In the genomic region with DNA sequence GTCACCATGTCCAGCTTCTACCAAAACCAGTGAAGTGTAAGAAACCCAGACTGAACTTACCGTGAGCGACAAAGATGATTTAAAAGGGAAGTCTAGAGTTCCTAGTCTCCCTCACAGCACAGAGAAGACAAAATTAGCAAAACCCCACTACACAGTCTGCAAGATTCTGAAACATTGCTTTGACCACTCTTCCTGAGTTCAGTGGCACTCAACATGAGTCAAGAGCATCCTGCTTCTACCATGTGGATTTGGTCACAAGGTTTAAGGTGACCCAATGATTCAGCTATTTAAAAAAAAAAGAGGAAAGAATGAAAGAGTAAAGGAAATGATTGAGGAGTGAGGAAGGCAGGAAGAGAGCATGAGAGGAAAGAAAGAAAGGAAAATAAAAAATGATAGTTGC, we compare ENCODE assay signal across 17 cellular contexts. TPM values are rescaled to one million over a fixed set of nuclear protein-coding genes. Genes with fewer than 3 reads are reported as not detected.
DNase-seq lines count a peak whose midpoint lies in the region; ATAC-seq and TF ChIP-seq lines count a peak whose summit lies in the region.
"Had no signal": no experiment of that assay in that cellular context is flagged by ENCODE, and none has a peak within 500 bp of the region (broad histone marks: within the 10 kb centered on the region; RNA-seq: fewer than 3 reads in every experiment).

No MANE protein-coding gene starts in this region.

- peak overlapping the region; percentile 75 to 85 for H3K27ac Mint-ChIP-seq in activated naive CD4-positive, alpha-beta T cell treated with anti-CD3 and anti-CD28 coated beads, Interleukin-2, amount 50 U/mL, for 72 hours
- H3K27ac Mint-ChIP-seq: stimulated activated memory B cell treated with anti-CD40 and anti-IgM and Interleukin-4, amounts not matched to agents 10 μg/mL and 1 μg/mL and 100 μg/mL, for 72 hours had no signal

- no peaks in the 10 kb centered on the region for H3K27me3 ChIP-seq in ACC112 (ENCODE audit: insufficient read depth, low read length)
- H3K27me3 ChIP-seq in DOHH2 (ENCODE audit: control insufficient read depth, low read length), result no peaks in the 10 kb centered on the region
- H3K27me3 ChIP-seq: BE2C had no signal

- ATAC-seq in activated naive CD4-positive, alpha-beta T cell treated with anti-CD3 and anti-CD28 coated beads, Interleukin-2, amount 50 U/mL, for 72 hours, result peak; percentile 47 to 66
- no peak for ATAC-seq in HG02970 (IDR thresholded peaks at IDR 0.05; ENCODE audit: low FRiP score, unreplicated experiment)
- ATAC-seq in GM19455 (IDR thresholded peaks at IDR 0.05; ENCODE audit: unreplicated experiment), result no peak
- no peak for ATAC-seq in HG03565 (IDR thresholded peaks at IDR 0.05; ENCODE audit: unreplicated experiment)
- ATAC-seq in left colon, result no peak
- ATAC-seq: stimulated activated memory B cell treated with anti-CD40 and anti-IgM and Interleukin-4, amounts not matched to agents 10 μg/mL and 1 μg/mL and 100 μg/mL, for 72 hours had no signal

- H3K9me2 ChIP-seq in DOHH2 (replicated peaks; ENCODE audit: control insufficient read depth, low read length), result no peaks in the 10 kb centered on the region

- H3K27ac ChIP-seq in ACC112 (ENCODE audit: low read depth, low read length) (peak overlapping the region; percentile 73), DOHH2 (ENCODE audit: low read depth, low read length) (0 out of 2 replicates have a peak overlapping the region, but pooled peaks have one; percentile 7)

- no peaks in the 10 kb centered on the region for H3K79me2 ChIP-seq in ACC112 (ENCODE audit: control insufficient read depth, insufficient read depth, low read length, unreplicated experiment)
- no peaks in the 10 kb centered on the region for H3K79me2 ChIP-seq in DOHH2 (ENCODE audit: control insufficient read depth, low read length)

- H3K36me3 Mint-ChIP-seq in activated naive CD4-positive, alpha-beta T cell treated with anti-CD3 and anti-CD28 coated beads, Interleukin-2, amount 50 U/mL, for 72 hours, result peaks cover 55 to 66% of the 10 kb centered on the region in 2 donors
- H3K36me3 Mint-ChIP-seq: stimulated activated memory B cell treated with anti-CD40 and anti-IgM and Interleukin-4, amounts not matched to agents 10 μg/mL and 1 μg/mL and 100 μg/mL, for 72 hours had no signal

- peaks cover 0 to 12% of the 10 kb centered on the region in 2 donors for H3K9me3 Mint-ChIP-seq in activated naive CD4-positive, alpha-beta T cell treated with anti-CD3 and anti-CD28 coated beads, Interleukin-2, amount 50 U/mL, for 72 hours

- H3K4me2 ChIP-seq in DOHH2 (ENCODE audit: low read length), result no peak overlapping the region

- no peak for TF ChIP-seq CTCF in DOHH2 (IDR thresholded peaks at IDR 0.05; ENCODE audit: low read depth, low read length, poor library complexity, severe bottlenecking)

- no peaks in the 10 kb centered on the region for H4K20me1 ChIP-seq in DOHH2 (ENCODE audit: control insufficient read depth, insufficient read depth, low read depth, low read length)

- no peaks in the 10 kb centered on the region for H3F3A ChIP-seq in DOHH2 (ENCODE audit: control insufficient read depth, insufficient read depth)

- no peaks in the 10 kb centered on the region for H3K9me3 ChIP-seq in DOHH2 (ENCODE audit: control insufficient read depth, insufficient read depth, low read length)
- H3K9me3 ChIP-seq: BE2C, mucosa of descending colon had no signal

- no peak overlapping the region for H2AFZ ChIP-seq in ACC112 (ENCODE audit: low read length, unreplicated experiment)

- DNase-seq in HS-5 (ENCODE audit: low read depth) (peak; percentile 34), left colon (no peak)
- DNase-seq in activated naive CD4-positive, alpha-beta T cell treated with anti-CD3 and anti-CD28 coated beads, Interleukin-2, amount 50 U/mL, for 72 hours (ENCODE audit: low spot score in 2 of 2), result no peak
- DNase-seq: BE2C; foreskin melanocyte; GF-D8; MM.1S; mucosa of descending colon; NCI-H345; stimulated activated CD4-positive, alpha-beta T cell treated with anti-CD3 and anti-CD28 coated beads, Interleukin-1b, Interleukin-23, amount 100 ng/mL, for 48 hours; T-helper 9 cell had no signal

- intact Hi-C loops in left colon (cut with DNase I, micrococcal nuclease), result no loop called here

- H3K36me3 ChIP-seq in ACC112 (ENCODE audit: insufficient read depth, low read length), result peaks cover 49% of the 10 kb centered on the region
- H3K36me3 ChIP-seq in DOHH2 (ENCODE audit: control insufficient read depth, low read length), result peaks cover 68% of the 10 kb centered on the region
- H3K36me3 ChIP-seq: BE2C had no signal

- peak overlapping the region; percentile 27; the same call in 1 of the 2 replicates for H3K4me3 ChIP-seq in ACC112 (ENCODE audit: low read depth, low read length)
- no peak overlapping the region; the same call in 1 of the 2 replicates for H3K4me3 ChIP-seq in DOHH2 (ENCODE audit: low read length)
- H3K4me3 ChIP-seq: mucosa of descending colon had no signal

- peaks cover 22% of the 10 kb centered on the region for H3K4me1 ChIP-seq in ACC112 (ENCODE audit: control insufficient read depth, insufficient read depth, low read length, unreplicated experiment)
- H3K4me1 ChIP-seq in DOHH2 (ENCODE audit: control insufficient read depth, low read length), result peaks cover 49% of the 10 kb centered on the region
- H3K4me1 ChIP-seq: BE2C had no signal

RNA-seq across cellular contexts. Expression of gene IL7R, which starts 19.8 kb away (rescaled TPM):
- 100 to 1,000 TPM; 309 to 314 TPM for total RNA-seq in activated naive CD4-positive, alpha-beta T cell treated with anti-CD3 and anti-CD28 coated beads, Interleukin-2, amount 50 U/mL, for 72 hours
- 10 to 100 TPM in 1 of 2 donors, 1 to 10 TPM in 1; 3.0 to 12.0 TPM for total RNA-seq in left colon

Comparison
In these comparisons a context has a peak if more than half of its experiments do, and no peak if none do; other contexts are left out.
1. ATAC-seq: peak in activated naive CD4-positive, alpha-beta T cell treated with anti-CD3 and anti-CD28 coated beads, Interleukin-2, amount 50 U/mL, for 72 hours (2 of 2); none in HG02970 (single experiment), GM19455 (single experiment), HG03565 (single experiment) and left colon (single experiment).
2. RNA of gene IL7R, which starts 19.8 kb away (total RNA-seq): 309 to 314 TPM in activated naive CD4-positive, alpha-beta T cell treated with anti-CD3 and anti-CD28 coated beads, Interleukin-2, amount 50 U/mL, for 72 hours; 3.0 to 12.0 TPM in left colon; every median in the first group is over 10 times any median in the second.